In genomic region chr19:10346509-10346908, GRCh38 we compare ENCODE assay signal across 1 cellular context.
TF ChIP-seq lines count a peak whose summit lies in the region.

No MANE protein-coding gene starts in this region.

TF ChIP-seq in HepG2, 621 proteins besides CTCF, POLR2A, EP300 and RAD21 (continued from another document):
- TF ChIP-seq, protein P1, sequence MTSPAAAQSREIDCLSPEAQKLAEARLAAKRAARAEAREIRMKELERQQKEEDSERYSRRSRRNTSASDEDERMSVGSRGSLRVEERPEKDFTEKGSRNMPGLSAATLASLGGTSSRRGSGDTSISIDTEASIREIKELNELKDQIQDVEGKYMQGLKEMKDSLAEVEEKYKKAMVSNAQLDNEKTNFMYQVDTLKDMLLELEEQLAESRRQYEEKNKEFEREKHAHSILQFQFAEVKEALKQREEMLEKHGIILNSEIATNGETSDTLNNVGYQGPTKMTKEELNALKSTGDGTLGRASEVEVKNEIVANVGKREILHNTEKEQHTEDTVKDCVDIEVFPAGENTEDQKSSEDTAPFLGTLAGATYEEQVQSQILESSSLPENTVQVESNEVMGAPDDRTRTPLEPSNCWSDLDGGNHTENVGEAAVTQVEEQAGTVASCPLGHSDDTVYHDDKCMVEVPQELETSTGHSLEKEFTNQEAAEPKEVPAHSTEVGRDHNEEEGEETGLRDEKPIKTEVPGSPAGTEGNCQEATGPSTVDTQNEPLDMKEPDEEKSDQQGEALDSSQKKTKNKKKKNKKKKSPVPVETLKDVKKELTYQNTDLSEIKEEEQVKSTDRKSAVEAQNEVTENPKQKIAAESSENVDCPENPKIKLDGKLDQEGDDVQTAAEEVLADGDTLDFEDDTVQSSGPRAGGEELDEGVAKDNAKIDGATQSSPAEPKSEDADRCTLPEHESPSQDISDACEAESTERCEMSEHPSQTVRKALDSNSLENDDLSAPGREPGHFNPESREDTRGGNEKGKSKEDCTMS (CRISPR knock-in tag; conservative IDR thresholded peaks at IDR 0.05) = no peak
- no peak for TF ChIP-seq ZFP90 (CRISPR knock-in tag; IDR thresholded peaks at IDR 0.05; ENCODE audit: borderline replicate concordance)
- peak; percentile 15; the same call in 1 of the 2 replicates for TF ChIP-seq ARID4A (CRISPR knock-in tag; IDR thresholded peaks at IDR 0.05; ENCODE audit: borderline replicate concordance)
- TF ChIP-seq, protein P2, sequence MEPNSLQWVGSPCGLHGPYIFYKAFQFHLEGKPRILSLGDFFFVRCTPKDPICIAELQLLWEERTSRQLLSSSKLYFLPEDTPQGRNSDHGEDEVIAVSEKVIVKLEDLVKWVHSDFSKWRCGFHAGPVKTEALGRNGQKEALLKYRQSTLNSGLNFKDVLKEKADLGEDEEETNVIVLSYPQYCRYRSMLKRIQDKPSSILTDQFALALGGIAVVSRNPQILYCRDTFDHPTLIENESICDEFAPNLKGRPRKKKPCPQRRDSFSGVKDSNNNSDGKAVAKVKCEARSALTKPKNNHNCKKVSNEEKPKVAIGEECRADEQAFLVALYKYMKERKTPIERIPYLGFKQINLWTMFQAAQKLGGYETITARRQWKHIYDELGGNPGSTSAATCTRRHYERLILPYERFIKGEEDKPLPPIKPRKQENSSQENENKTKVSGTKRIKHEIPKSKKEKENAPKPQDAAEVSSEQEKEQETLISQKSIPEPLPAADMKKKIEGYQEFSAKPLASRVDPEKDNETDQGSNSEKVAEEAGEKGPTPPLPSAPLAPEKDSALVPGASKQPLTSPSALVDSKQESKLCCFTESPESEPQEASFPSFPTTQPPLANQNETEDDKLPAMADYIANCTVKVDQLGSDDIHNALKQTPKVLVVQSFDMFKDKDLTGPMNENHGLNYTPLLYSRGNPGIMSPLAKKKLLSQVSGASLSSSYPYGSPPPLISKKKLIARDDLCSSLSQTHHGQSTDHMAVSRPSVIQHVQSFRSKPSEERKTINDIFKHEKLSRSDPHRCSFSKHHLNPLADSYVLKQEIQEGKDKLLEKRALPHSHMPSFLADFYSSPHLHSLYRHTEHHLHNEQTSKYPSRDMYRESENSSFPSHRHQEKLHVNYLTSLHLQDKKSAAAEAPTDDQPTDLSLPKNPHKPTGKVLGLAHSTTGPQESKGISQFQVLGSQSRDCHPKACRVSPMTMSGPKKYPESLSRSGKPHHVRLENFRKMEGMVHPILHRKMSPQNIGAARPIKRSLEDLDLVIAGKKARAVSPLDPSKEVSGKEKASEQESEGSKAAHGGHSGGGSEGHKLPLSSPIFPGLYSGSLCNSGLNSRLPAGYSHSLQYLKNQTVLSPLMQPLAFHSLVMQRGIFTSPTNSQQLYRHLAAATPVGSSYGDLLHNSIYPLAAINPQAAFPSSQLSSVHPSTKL (CRISPR knock-in tag; IDR thresholded peaks at IDR 0.05) = peak; percentile 55
- TF ChIP-seq IRF2 (CRISPR knock-in tag; IDR thresholded peaks at IDR 0.05) = 0 out of 2 replicates have a peak, but pooled peaks have one; percentile 21
- TF ChIP-seq NR2F6 (IDR thresholded peaks at IDR 0.05) = no peak
- peak; percentile 35; the same call in 1 of the 2 replicates for TF ChIP-seq NR2F6 (CRISPR knock-in tag; IDR thresholded peaks at IDR 0.05)
- no peak for TF ChIP-seq KDM3A (CRISPR knock-in tag; IDR thresholded peaks at IDR 0.05; ENCODE audit: low read depth)
- no peak for TF ChIP-seq ZFX (CRISPR knock-in tag; IDR thresholded peaks at IDR 0.05; ENCODE audit: low read depth)
- no peak for TF ChIP-seq NCOA5 (CRISPR knock-in tag; IDR thresholded peaks at IDR 0.05)
- TF ChIP-seq TARDBP (CRISPR knock-in tag; IDR thresholded peaks at IDR 0.05) = 0 out of 2 replicates have a peak, but pooled peaks have one; percentile 27
- TF ChIP-seq RARA (CRISPR knock-in tag; IDR thresholded peaks at IDR 0.05) = peak; percentile 6; the same call in 1 of the 2 replicates
- TF ChIP-seq ZNF558 (CRISPR knock-in tag; IDR thresholded peaks at IDR 0.05; ENCODE audit: borderline replicate concordance) = no peak
- TF ChIP-seq SAP130 (CRISPR knock-in tag; IDR thresholded peaks at IDR 0.05; ENCODE audit: low read depth) = peak; percentile 77
- no peak for TF ChIP-seq ZNF224 (CRISPR knock-in tag; IDR thresholded peaks at IDR 0.05)
- no peak for TF ChIP-seq ZNF784 (CRISPR knock-in tag; IDR thresholded peaks at IDR 0.05; ENCODE audit: borderline replicate concordance)
- no peak for TF ChIP-seq MATR3 (CRISPR knock-in tag; IDR thresholded peaks at IDR 0.05)
